ENCODE assay signal across 30 cellular contexts in the genomic region with DNA sequence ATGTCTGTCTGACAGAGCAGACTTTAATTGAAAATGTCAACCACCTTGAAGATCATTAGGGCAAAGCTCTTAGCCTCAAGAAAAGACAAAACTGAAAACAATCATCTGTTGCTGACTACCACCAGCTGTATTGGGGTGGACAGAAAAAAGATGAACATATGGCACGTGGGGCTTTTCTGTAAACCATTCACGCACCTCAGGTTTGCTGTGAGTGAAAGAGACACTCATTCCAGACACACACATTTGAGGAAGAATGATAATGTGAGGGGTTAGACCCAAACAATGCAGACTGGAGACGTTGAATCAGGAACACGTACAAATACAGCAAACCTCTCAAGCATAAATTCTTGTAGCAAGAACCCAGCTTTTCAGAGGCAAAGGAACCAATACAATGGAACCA.
A peak's percentile ranks its signal among the peaks of the same experiment; 100 is the strongest.
DNase-seq lines count a peak whose midpoint lies in the region; ATAC-seq and TF ChIP-seq lines count a peak whose summit lies in the region.
"Had no signal": no experiment of that assay in that cellular context is flagged by ENCODE, and none has a peak within 500 bp of the region (broad histone marks: within the 10 kb centered on the region; RNA-seq: fewer than 3 reads in every experiment).

No MANE protein-coding gene starts in this region.

- H3K27me3 ChIP-seq in OCI-LY1 (ENCODE audit: insufficient read depth, low read length), result no peaks in the 10 kb centered on the region
- H3K27me3 ChIP-seq in esophagus squamous epithelium, result no peaks in the 10 kb centered on the region
- H3K27me3 ChIP-seq: BLaER1 treated with 17β-estradiol and CSF1 and Interleukin-3, amounts not matched to agents 10 nM and 100 nM; breast epithelium; colonic mucosa; heart right ventricle; testis; uterus had no signal

- H3K4me2 ChIP-seq in OCI-LY1 (ENCODE audit: low read length), result no peak overlapping the region

- 0 out of 2 replicates have a peak, but pooled peaks cover under 1% of the 10 kb centered on the region for H3K79me2 ChIP-seq in OCI-LY1 (ENCODE audit: insufficient read depth, low read length)

- H3K27ac ChIP-seq in OCI-LY1 (ENCODE audit: low read depth, low read length, poor library complexity, severe bottlenecking), result peak overlapping the region; percentile 7
- H3K27ac ChIP-seq in esophagus squamous epithelium, result no peak overlapping the region
- H3K27ac ChIP-seq: colonic mucosa, lower lobe of right lung, RWPE1, SK-N-MC, testis, uterus had no signal

- H4K20me1 ChIP-seq in OCI-LY1 (ENCODE audit: insufficient read depth, low read length), result no peaks in the 10 kb centered on the region

- peaks cover 40% of the 10 kb centered on the region for H3K36me3 ChIP-seq in OCI-LY1 (ENCODE audit: insufficient read depth, low read length)
- no peaks in the 10 kb centered on the region for H3K36me3 ChIP-seq in esophagus squamous epithelium
- H3K36me3 ChIP-seq: breast epithelium, colonic mucosa, lower lobe of right lung, uterus had no signal

- no peaks in the 10 kb centered on the region for H3F3A ChIP-seq in OCI-LY1 (ENCODE audit: insufficient read depth, low read length)

- H3K4me3 ChIP-seq in OCI-LY1 (ENCODE audit: low read depth, low read length, poor library complexity, severe bottlenecking) (no peak overlapping the region), esophagus squamous epithelium (no peak overlapping the region)
- H3K4me3 ChIP-seq: BLaER1 treated with 17β-estradiol and CSF1 and Interleukin-3, amounts not matched to agents 10 nM and 100 nM; breast epithelium; colonic mucosa; heart right ventricle; lower lobe of right lung; SK-N-MC; testis; uterus had no signal

- intact Hi-C loops in esophagus squamous epithelium (cut with DNase I), result no loop called here

- no peaks in the 10 kb centered on the region for H3K9me3 ChIP-seq in OCI-LY1 (ENCODE audit: low read length)
- H3K9me3 ChIP-seq in esophagus squamous epithelium, result no peaks in the 10 kb centered on the region
- H3K9me3 ChIP-seq: BLaER1 treated with 17β-estradiol and CSF1 and Interleukin-3, amounts not matched to agents 10 nM and 100 nM; breast epithelium; colonic mucosa; heart right ventricle; lower lobe of right lung; testis; uterus had no signal

- no peaks in the 10 kb centered on the region for H3K9me2 ChIP-seq in OCI-LY1 (ENCODE audit: low read depth, low read length)

- H2AFZ ChIP-seq in OCI-LY1 (ENCODE audit: low read length), result no peak overlapping the region

- no peak for TF ChIP-seq CTCF in OCI-LY1 (IDR thresholded peaks at IDR 0.05; ENCODE audit: low read length)
- no peak for TF ChIP-seq CTCF in esophagus squamous epithelium (IDR thresholded peaks at IDR 0.05)

- H3K4me1 ChIP-seq in OCI-LY1 (ENCODE audit: insufficient read depth, low read length, severe bottlenecking) (peaks cover 20% of the 10 kb centered on the region), esophagus squamous epithelium (peaks cover 0 to 12% (median 0%) of the 10 kb centered on the region in 3 donors)
- H3K4me1 ChIP-seq: breast epithelium, colonic mucosa, lower lobe of right lung, uterus had no signal

- ATAC-seq in GM18907 (IDR thresholded peaks at IDR 0.05; ENCODE audit: unreplicated experiment) (peak; percentile 47), GM21529 (IDR thresholded peaks at IDR 0.05; ENCODE audit: unreplicated experiment) (peak; percentile 55), HG03342 (IDR thresholded peaks at IDR 0.05; ENCODE audit: unreplicated experiment) (peak; percentile 77), GM21528 (IDR thresholded peaks at IDR 0.05; ENCODE audit: low FRiP score, unreplicated experiment) (no peak)
- ATAC-seq: activated CD8-positive, alpha-beta T cell treated with anti-CD3 and anti-CD28 coated beads for 36 hours; activated naive CD4-positive, alpha-beta T cell treated with anti-CD3 and anti-CD28 coated beads, Interleukin-2, amount 50 U/mL, for 72 hours; effector memory CD8-positive, alpha-beta T cell; heart right ventricle; HepG2; lower lobe of right lung; natural killer cell had no signal

- TF ChIP-seq POLR2A in esophagus squamous epithelium (IDR thresholded peaks at IDR 0.05), result no peak

- DNase-seq in esophagus squamous epithelium (lab: John Stamatoyannopoulos, UW), result no peak
- DNase-seq in SHP77 treated with DMSO at 0.1 percent for 48 hours (lab: John Stamatoyannopoulos, UW), result no peak
- no peak for DNase-seq in NCI-H2029 (lab: John Stamatoyannopoulos, UW)
- DNase-seq: activated CD8-positive, alpha-beta T cell treated with anti-CD3 and anti-CD28 coated beads for 36 hours; colonic mucosa; COR-L47; effector memory CD8-positive, alpha-beta T cell; erythroblast; GOT3; heart right ventricle; lower lobe of right lung; natural killer cell; NCI-H187 treated with DMSO at 0.1 percent for 48 hours; NCI-H748 treated with DMSO at 0.1 percent for 48 hours; stimulated activated CD4-positive, alpha-beta T cell treated with anti-CD3 and anti-CD28 coated beads, Interleukin-15, amount 100 ng/mL, for 24 hours; stimulated activated naive CD4-positive, alpha-beta T cell treated with Interleukin-2 at 50 U/mL for 16 hours; T-helper 2 cell; testis; uterus had no signal

- no peak overlapping the region for H3K9ac ChIP-seq in OCI-LY1 (ENCODE audit: low read length)
- H3K9ac ChIP-seq: BLaER1 treated with 17β-estradiol and CSF1 and Interleukin-3, amounts not matched to agents 10 nM and 100 nM had no signal

- 64 to 78% methylated on average over 4 of the region's 4 CpGs for WGBS in esophagus squamous epithelium, 2 donors
